Comparison of ENCODE assay signal across 16 cellular contexts in genomic region chr7:99402854-99403253, GRCh38.
"Had no signal": no experiment of that assay in that cellular context is flagged by ENCODE, and none has a peak within 500 bp of the region (broad histone marks: within the 10 kb centered on the region; RNA-seq: fewer than 3 reads in every experiment).

No MANE protein-coding gene starts in this region.

- H3K27me3 ChIP-seq: body of pancreas, right lobe of liver had no signal

- ATAC-seq: body of pancreas; esophagus mucosa; left cardiac atrium; lower lobe of right lung; psoas muscle; right lobe of liver; stimulated activated naive B cell treated with anti-CD40 and anti-IgM and Interleukin-4, amounts not matched to agents 10 μg/mL and 1 μg/mL and 100 μg/mL, for 72 hours had no signal

- H3K27ac Mint-ChIP-seq: activated B cell treated with CpG ODN at 0.5 μM for 24 hours; endodermal cell; nephron; stimulated activated naive B cell treated with anti-CD40 and anti-IgM and Interleukin-4, amounts not matched to agents 10 μg/mL and 1 μg/mL and 100 μg/mL, for 72 hours had no signal

- H3K4me3 ChIP-seq: body of pancreas, lower lobe of right lung, psoas muscle, right lobe of liver had no signal

- H3K27me3 Mint-ChIP-seq: activated B cell treated with CpG ODN at 0.5 μM for 24 hours; stimulated activated naive B cell treated with anti-CD40 and anti-IgM and Interleukin-4, amounts not matched to agents 10 μg/mL and 1 μg/mL and 100 μg/mL, for 72 hours had no signal

- H3K27ac ChIP-seq: body of pancreas, lower lobe of right lung, psoas muscle, right lobe of liver had no signal

- H3K9me3 Mint-ChIP-seq: activated B cell treated with CpG ODN at 0.5 μM for 24 hours; endodermal cell; nephron; stimulated activated naive B cell treated with anti-CD40 and anti-IgM and Interleukin-4, amounts not matched to agents 10 μg/mL and 1 μg/mL and 100 μg/mL, for 72 hours had no signal

- H3K4me3 Mint-ChIP-seq: activated B cell treated with CpG ODN at 0.5 μM for 24 hours; endodermal cell; nephron; stimulated activated naive B cell treated with anti-CD40 and anti-IgM and Interleukin-4, amounts not matched to agents 10 μg/mL and 1 μg/mL and 100 μg/mL, for 72 hours had no signal

- DNase-seq: activated B cell treated with CpG ODN at 0.5 μM for 24 hours; activated CD4-positive, alpha-beta T cell treated with anti-CD3 and anti-CD28 coated beads, Interleukin-2, amount 50 U/mL, for 4 hours; activated effector memory CD4-positive, alpha-beta T cell treated with Interleukin-2 at 50 U/mL for 16 hours; amniotic stem cell; body of pancreas; endodermal cell; left cardiac atrium; lower lobe of right lung; psoas muscle; right lobe of liver; SHP77 treated with DMSO at 0.1 percent for 48 hours; stimulated activated naive B cell treated with anti-CD40 and anti-IgM and Interleukin-4, amounts not matched to agents 10 μg/mL and 1 μg/mL and 100 μg/mL, for 72 hours; T-helper 2 cell; trophoblast cell had no signal
